ENCODE assay signal across 15 cellular contexts in the genomic region with DNA sequence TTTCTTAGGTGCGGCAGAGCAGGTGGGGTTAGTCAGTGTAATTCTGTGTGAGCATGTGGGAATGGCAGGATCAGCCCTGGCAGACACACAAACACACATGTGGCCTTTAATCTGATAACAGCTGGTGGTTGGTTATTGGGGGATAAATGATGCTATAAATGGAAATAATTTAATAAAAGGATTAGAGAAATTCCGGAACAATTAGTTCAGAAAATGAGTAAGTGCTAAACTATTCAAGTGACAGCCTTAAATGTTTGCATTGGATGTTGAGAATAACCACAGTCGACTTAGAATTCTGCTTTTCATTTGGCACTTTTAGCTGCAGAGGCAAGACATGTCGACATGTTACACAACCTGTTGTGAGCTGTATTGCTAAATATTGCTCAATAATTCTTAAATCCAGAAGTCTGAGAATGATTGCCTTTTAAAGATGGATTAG. TPM values are rescaled to one million over a fixed set of nuclear protein-coding genes. Genes with fewer than 3 reads are reported as not detected.
DNase-seq lines count a peak whose midpoint lies in the region; ATAC-seq and TF ChIP-seq lines count a peak whose summit lies in the region.
"Had no signal": no experiment of that assay in that cellular context is flagged by ENCODE, and none has a peak within 500 bp of the region (broad histone marks: within the 10 kb centered on the region; RNA-seq: fewer than 3 reads in every experiment).

No MANE protein-coding gene starts in this region.

- POLR2A ChIA-PET in A673 (lab: Charles Lee; ENCODE audit: low non-redundant PET), result no interaction called here
- POLR2A ChIA-PET in CD4-positive, alpha-beta memory T cell (lab: Charles Lee; ENCODE audit: partially characterized antibody), result no interaction called here

- H3K4me1 Mint-ChIP-seq in CD4-positive, alpha-beta memory T cell, result no peaks in the 10 kb centered on the region

- no peak overlapping the region for H3K4me3 Mint-ChIP-seq in CD4-positive, alpha-beta memory T cell

- no TSS peak for BruUV-seq in A673 (replicated peaks; lab: Mats Ljungman, UMichigan)

- CTCF ChIA-PET in A673 (lab: Charles Lee), result no interaction called here
- CTCF ChIA-PET in CD4-positive, alpha-beta memory T cell (lab: Charles Lee; ENCODE audit: partially characterized antibody), result interaction anchor here (0.9 to 1.3 kb wide), 2 partner anchors 14 to 56 kb away, joined by 3 to 4 read pairs; no protein-coding TSS in a partner anchor

- H3K36me3 ChIP-seq in A673 (ENCODE audit: insufficient read depth, low read length, poor library complexity, severe bottlenecking), result no peaks in the 10 kb centered on the region
- no peaks in the 10 kb centered on the region for H3K36me3 ChIP-seq in CD4-positive, alpha-beta memory T cell (ENCODE audit: insufficient read depth, low read length)
- H3K36me3 ChIP-seq: BLaER1, transverse colon had no signal

- DNase-seq in A673 (ENCODE audit: low spot score), result peak; percentile 44
- DNase-seq in HS-5 (ENCODE audit: low read depth), result peak; percentile 61
- peak; percentile 89 for DNase-seq in SKM-1 treated with dmso at 0.1 percent for 144 hours (lab: John Stamatoyannopoulos, UW; ENCODE audit: unreplicated experiment)
- peak; percentile 86 to 91 for DNase-seq in foreskin keratinocyte
- no peak for DNase-seq in CD4-positive, alpha-beta memory T cell
- DNase-seq in NCI-H510A (lab: John Stamatoyannopoulos, UW), result no peak
- DNase-seq in HT-29 (ENCODE audit: low spot score), result no peak
- DNase-seq: activated CD4-positive, alpha-beta T cell treated with anti-CD3 and anti-CD28 coated beads for 48 hours; activated gamma-delta T cell treated with Interleukin-2 at 50 U/mL for 16 hours; NCI-H187; transverse colon had no signal

- H3K9me3 Mint-ChIP-seq in CD4-positive, alpha-beta memory T cell, result peaks cover 0 to 3% (median 0%) of the 10 kb centered on the region in 8 donors

- H3K36me3 Mint-ChIP-seq in CD4-positive, alpha-beta memory T cell, result no peaks in the 10 kb centered on the region

- no peak overlapping the region for H3K27ac Mint-ChIP-seq in CD4-positive, alpha-beta memory T cell

- TF ChIP-seq CTCF in A673 (conservative IDR thresholded peaks at IDR 0.05; ENCODE audit: low read depth, low read length), result no peak
- TF ChIP-seq CTCF in foreskin keratinocyte (conservative IDR thresholded peaks at IDR 0.05), result no peak

- H3K27ac ChIP-seq in A673 (ENCODE audit: low read depth, low read length, poor library complexity, severe bottlenecking) (no peak overlapping the region), foreskin keratinocyte (no peak overlapping the region)
- H3K27ac ChIP-seq in CD4-positive, alpha-beta memory T cell (ENCODE audit: low read depth, low read length), result no peak overlapping the region
- H3K27ac ChIP-seq: BLaER1, parathyroid adenoma had no signal

- H3K27me3 Mint-ChIP-seq in CD4-positive, alpha-beta memory T cell, result no peaks in the 10 kb centered on the region

- H3K4me1 ChIP-seq in A673 (ENCODE audit: insufficient read depth, low read length, poor library complexity, severe bottlenecking) (peaks cover 6% of the 10 kb centered on the region), foreskin keratinocyte (no peaks in the 10 kb centered on the region)
- no peaks in the 10 kb centered on the region for H3K4me1 ChIP-seq in CD4-positive, alpha-beta memory T cell (ENCODE audit: insufficient read depth, low read length)
- H3K4me1 ChIP-seq: BLaER1, parathyroid adenoma had no signal

- H3K4me3 ChIP-seq in A673 (ENCODE audit: low read depth, low read length, poor library complexity, severe bottlenecking), result no peak overlapping the region
- no peak overlapping the region for H3K4me3 ChIP-seq in CD4-positive, alpha-beta memory T cell (ENCODE audit: low read length in 2 of 2)
- H3K4me3 ChIP-seq: BLaER1, transverse colon had no signal

- H3K27me3 ChIP-seq in A673 (replicated peaks; ENCODE audit: insufficient read depth, low read depth, low read length, poor library complexity), result no peaks in the 10 kb centered on the region
- H3K27me3 ChIP-seq in foreskin keratinocyte, result peaks cover 4% of the 10 kb centered on the region
- H3K27me3 ChIP-seq in CD4-positive, alpha-beta memory T cell (ENCODE audit: insufficient read depth, low read length), result no peaks in the 10 kb centered on the region
- H3K27me3 ChIP-seq: BLaER1, transverse colon had no signal

- intact Hi-C loops in A673 (cut with micrococcal nuclease; ENCODE audit: unreplicated experiment), result no loop called here
- intact Hi-C loops in CD4-positive, alpha-beta memory T cell (cut with micrococcal nuclease), result no loop called here

- peak; percentile 57 for ATAC-seq in foreskin keratinocyte
- ATAC-seq in GM19452 (IDR thresholded peaks at IDR 0.05; ENCODE audit: unreplicated experiment), result no peak

- H3K9me3 ChIP-seq in A673 (ENCODE audit: low read depth, low read length, poor library complexity, severe bottlenecking), result no peaks in the 10 kb centered on the region
- H3K9me3 ChIP-seq in CD4-positive, alpha-beta memory T cell (ENCODE audit: control insufficient read depth in 1 of 2, low read length in 2 of 2), result no peaks in the 10 kb centered on the region
- H3K9me3 ChIP-seq: BLaER1, transverse colon had no signal

RNA-seq across cellular contexts. Expression of gene SMYD1, which starts 7.2 kb away (rescaled TPM):
- total RNA-seq in A673 (2021) (not detected in 2 replicates), foreskin keratinocyte (not detected in 2 replicates)
- polyA plus RNA-seq in foreskin keratinocyte, result not detected in 2 replicates
- total RNA-seq in CD4-positive, alpha-beta memory T cell, result not detected
- not detected for polyA plus RNA-seq in CD4-positive, alpha-beta memory T cell
- not detected in 2 replicates for total RNA-seq in HT-29 (2014; rRNA removed; shearing (Covaris generic))

RNA-seq across cellular contexts. Expression of gene KRCC1, which starts 19.3 kb away (rescaled TPM):
- total RNA-seq in A673 (2021) (8.5 and 9.3 TPM in 2 replicates), foreskin keratinocyte (23.0 and 23.2 TPM in 2 replicates)
- 17.1 and 18.9 TPM in 2 replicates for polyA plus RNA-seq in foreskin keratinocyte
- total RNA-seq in CD4-positive, alpha-beta memory T cell, result 10 to 100 TPM; 32.3 to 35.7 TPM
- polyA plus RNA-seq in CD4-positive, alpha-beta memory T cell, result 10 to 100 TPM; 37.2 to 40.1 TPM
- 5.4 and 7.3 TPM in 2 replicates for total RNA-seq in HT-29 (2014; rRNA removed; shearing (Covaris generic))

RNA-seq across cellular contexts. Expression of gene FABP1, which starts 53.0 kb away (rescaled TPM):
- not detected in 2 replicates for total RNA-seq in A673 (2021)
- total RNA-seq in foreskin keratinocyte, result not detected in 2 replicates
- polyA plus RNA-seq in foreskin keratinocyte, result not detected in 2 replicates
- total RNA-seq in CD4-positive, alpha-beta memory T cell, result not detected
- not detected for polyA plus RNA-seq in CD4-positive, alpha-beta memory T cell
- 0.21 TPM in 1 of 2 replicates, not detected in the other for total RNA-seq in HT-29 (2014; rRNA removed; shearing (Covaris generic))
- total RNA-seq: SK-MEL-5 had no signal

RNA-seq across cellular contexts. Expression of gene RNU2-63P, which starts 58.5 kb away (rescaled TPM):
- total RNA-seq in A673 (2021) (10.9 and 11.4 TPM in 2 replicates), foreskin keratinocyte (6.8 and 46.8 TPM in 2 replicates)
- not detected in 2 replicates for polyA plus RNA-seq in foreskin keratinocyte
- 1 to 10 TPM in 1 of 2 experiments, not detected in 1; 4.3 TPM for total RNA-seq in CD4-positive, alpha-beta memory T cell
- polyA plus RNA-seq in CD4-positive, alpha-beta memory T cell, result 1 to 10 TPM in 1 of 2 donors, not detected in 1; 7.0 TPM
- not detected in 2 replicates for total RNA-seq in HT-29 (2014; rRNA removed; shearing (Covaris generic))
- total RNA-seq: SK-MEL-5, transverse colon had no signal

Comparison
In these comparisons a context has a peak if more than half of its experiments do, and no peak if none do; other contexts are left out.
1. DNase-seq: peak in A673 (single experiment), HS-5 (single experiment), SKM-1 treated with dmso at 0.1 percent for 144 hours (single experiment) and foreskin keratinocyte (2 of 2); none in CD4-positive, alpha-beta memory T cell (0 of 5), NCI-H510A (single experiment) and HT-29 (single experiment).